14 cellular contexts compared by ENCODE assay signal in genomic region chr17:40510328-40510648, GRCh38. TPM values are rescaled to one million over a fixed set of nuclear protein-coding genes. Genes with fewer than 3 reads are reported as not detected.
A peak's percentile ranks its signal among the peaks of the same experiment; 100 is the strongest.
DNase-seq lines count a peak whose midpoint lies in the region; ATAC-seq, FAIRE-seq and TF ChIP-seq lines count a peak whose summit lies in the region.
"Had no signal": no experiment of that assay in that cellular context is flagged by ENCODE, and none has a peak within 500 bp of the region (broad histone marks: within the 10 kb centered on the region; RNA-seq: fewer than 3 reads in every experiment).

No MANE protein-coding gene starts in this region.

- TF ChIP-seq POLR2A in gastroesophageal sphincter (IDR thresholded peaks at IDR 0.05): no peak

- intact Hi-C loops in pancreas (cut with DNase I): no loop called here

- CTCF ChIA-PET in activated CD4-positive, alpha-beta T cell treated with anti-CD3 and anti-CD28 coated beads, Interleukin-2, amount 10 ng/mL, durations not matched to agents 7 days and 5 days (lab: Charles Lee): interaction anchor here (0.5 to 1.9 kb wide), 5 partner anchors 8 to 92 kb away, joined by 3 to 7 read pairs (median 4); partner anchors contain the start of gene TNS4

- H3K9me3 Mint-ChIP-seq in activated CD4-positive, alpha-beta T cell treated with anti-CD3 and anti-CD28 coated beads, Interleukin-2, amount 10 ng/mL, durations not matched to agents 7 days and 5 days: no peaks in the 10 kb centered on the region
- H3K9me3 Mint-ChIP-seq: CD8-positive, alpha-beta memory T cell; naive thymus-derived CD8-positive, alpha-beta T cell had no signal

- H3K27ac ChIP-seq in pancreas: no peak overlapping the region
- H3K27ac ChIP-seq in gastroesophageal sphincter: no peak overlapping the region
- H3K27ac ChIP-seq: colonic mucosa, testis had no signal

- H3K4me3 Mint-ChIP-seq in activated CD4-positive, alpha-beta T cell treated with anti-CD3 and anti-CD28 coated beads, Interleukin-2, amount 10 ng/mL, durations not matched to agents 7 days and 5 days: no peak overlapping the region
- H3K4me3 Mint-ChIP-seq: CD8-positive, alpha-beta memory T cell; naive thymus-derived CD8-positive, alpha-beta T cell had no signal

- peak; percentile 91 for DNase-seq in ELR (ENCODE audit: low read depth)
- DNase-seq in NT2/D1 (ENCODE audit: low read depth, low spot score): no peak
- peak; percentile 90 for DNase-seq in choroid plexus epithelial cell (ENCODE audit: low read depth)
- no peak for DNase-seq in pancreas
- DNase-seq in activated CD4-positive, alpha-beta T cell treated with anti-CD3 and anti-CD28 coated beads, Interleukin-2, amount 10 ng/mL, durations not matched to agents 7 days and 5 days: no peak
- DNase-seq in medulla oblongata (ENCODE audit: extremely low spot score): no peak
- DNase-seq: CD8-positive, alpha-beta memory T cell; colonic mucosa; hippocampal formation; naive thymus-derived CD8-positive, alpha-beta T cell; stimulated activated CD4-positive, alpha-beta T cell treated with anti-CD3 and anti-CD28 coated beads, Interleukin-4, amount 100 ng/mL, for 4 hours; testis had no signal

- POLR2A ChIA-PET in activated CD4-positive, alpha-beta T cell treated with anti-CD3 and anti-CD28 coated beads, Interleukin-2, amount 10 ng/mL, durations not matched to agents 7 days and 5 days (lab: Charles Lee): no interaction called here

- no peak for FAIRE-seq in pancreas (lab: Jason Lieb, UNC)

- H3K27ac Mint-ChIP-seq in activated CD4-positive, alpha-beta T cell treated with anti-CD3 and anti-CD28 coated beads, Interleukin-2, amount 10 ng/mL, durations not matched to agents 7 days and 5 days: no peak overlapping the region
- H3K27ac Mint-ChIP-seq: naive thymus-derived CD8-positive, alpha-beta T cell had no signal

- TF ChIP-seq EP300 in gastroesophageal sphincter (IDR thresholded peaks at IDR 0.05): no peak

- H3K4me1 Mint-ChIP-seq in activated CD4-positive, alpha-beta T cell treated with anti-CD3 and anti-CD28 coated beads, Interleukin-2, amount 10 ng/mL, durations not matched to agents 7 days and 5 days: peaks cover 45% of the 10 kb centered on the region

- WGBS in pancreas, 2 donors: 53 to 69% methylated on average over 8 of the region's 8 CpGs
- WGBS in gastroesophageal sphincter (ENCODE audit: low coverage in 1 of 2), 2 donors: 38 to 56% methylated on average over 2 to 4 of the region's 8 CpGs

- peaks cover 7% of the 10 kb centered on the region for H3K36me3 Mint-ChIP-seq in activated CD4-positive, alpha-beta T cell treated with anti-CD3 and anti-CD28 coated beads, Interleukin-2, amount 10 ng/mL, durations not matched to agents 7 days and 5 days (ENCODE audit: low read depth)
- H3K36me3 Mint-ChIP-seq: CD8-positive, alpha-beta memory T cell; naive thymus-derived CD8-positive, alpha-beta T cell had no signal

- no peaks in the 10 kb centered on the region for H3K27me3 Mint-ChIP-seq in activated CD4-positive, alpha-beta T cell treated with anti-CD3 and anti-CD28 coated beads, Interleukin-2, amount 10 ng/mL, durations not matched to agents 7 days and 5 days
- H3K27me3 Mint-ChIP-seq: CD8-positive, alpha-beta memory T cell had no signal

- H3K4me1 ChIP-seq in NT2/D1 (ENCODE audit: insufficient read depth, insufficient read length): peaks cover 26% of the 10 kb centered on the region
- no peaks in the 10 kb centered on the region for H3K4me1 ChIP-seq in pancreas
- no peaks in the 10 kb centered on the region for H3K4me1 ChIP-seq in gastroesophageal sphincter
- H3K4me1 ChIP-seq: colonic mucosa, testis had no signal

- TF ChIP-seq CTCF in choroid plexus epithelial cell (conservative IDR thresholded peaks at IDR 0.05; ENCODE audit: low read depth, low read length) (no peak), pancreas (IDR thresholded peaks at IDR 0.05) (no peak), gastroesophageal sphincter (IDR thresholded peaks at IDR 0.05) (no peak)

- H3K4me3 ChIP-seq in NT2/D1 (ENCODE audit: insufficient read length, low read depth) (no peak overlapping the region), choroid plexus epithelial cell (ENCODE audit: low read depth, low read length) (no peak overlapping the region), pancreas (no peak overlapping the region), gastroesophageal sphincter (no peak overlapping the region)
- H3K4me3 ChIP-seq: colonic mucosa, testis had no signal

- H3K27me3 ChIP-seq in NT2/D1 (ENCODE audit: insufficient read depth, insufficient read length): no peaks in the 10 kb centered on the region
- H3K27me3 ChIP-seq in pancreas: no peaks in the 10 kb centered on the region
- H3K27me3 ChIP-seq in gastroesophageal sphincter: no peaks in the 10 kb centered on the region
- H3K27me3 ChIP-seq: colonic mucosa, testis had no signal

- ATAC-seq in pancreas (peak in 3 of 4 donors; percentile 40 to 66 (median 45)), gastroesophageal sphincter (no peak), GM21360 (IDR thresholded peaks at IDR 0.05; ENCODE audit: unreplicated experiment) (no peak)
- ATAC-seq: naive thymus-derived CD8-positive, alpha-beta T cell had no signal

- no peaks in the 10 kb centered on the region for H3K36me3 ChIP-seq in NT2/D1 (ENCODE audit: insufficient read depth, insufficient read length, low read length)
- H3K36me3 ChIP-seq in pancreas: no peaks in the 10 kb centered on the region
- no peaks in the 10 kb centered on the region for H3K36me3 ChIP-seq in gastroesophageal sphincter
- H3K36me3 ChIP-seq: colonic mucosa had no signal

- peak overlapping the region; percentile 21 for H3K9ac ChIP-seq in NT2/D1 (ENCODE audit: insufficient read length, low read depth)

- H3K9me3 ChIP-seq in NT2/D1 (ENCODE audit: insufficient read depth, low read length): no peaks in the 10 kb centered on the region
- no peaks in the 10 kb centered on the region for H3K9me3 ChIP-seq in pancreas
- no peaks in the 10 kb centered on the region for H3K9me3 ChIP-seq in gastroesophageal sphincter
- H3K9me3 ChIP-seq: colonic mucosa, testis had no signal

RNA-seq across cellular contexts. Expression of gene TNS4, which starts 8.9 kb away (rescaled TPM):
- under 1 TPM in 2 of 6 donors, not detected in 4; 0.16 to 0.24 TPM for total RNA-seq in pancreas
- polyA plus RNA-seq in pancreas: not detected
- total RNA-seq in gastroesophageal sphincter: 1 to 10 TPM in 1 of 4 donors, not detected in 3; 2.2 TPM
- 1 to 10 TPM; 3.5 to 3.7 TPM for total RNA-seq in activated CD4-positive, alpha-beta T cell treated with anti-CD3 and anti-CD28 coated beads, Interleukin-2, amount 10 ng/mL, durations not matched to agents 7 days and 5 days
- total RNA-seq: naive thymus-derived CD8-positive, alpha-beta T cell had no signal
- polyA plus RNA-seq: naive thymus-derived CD8-positive, alpha-beta T cell had no signal

RNA-seq across cellular contexts. Expression of gene CCR7, which starts 55.0 kb away (rescaled TPM):
- total RNA-seq in pancreas (under 1 TPM in 3 of 6 donors, not detected in 3; 0.09 to 0.82 (median 0.09) TPM), gastroesophageal sphincter (1 to 10 TPM in 1 of 4 donors, under 1 TPM in 2, not detected in 1; 0.15 to 2.2 (median 0.35) TPM)
- under 1 TPM; 0.07 to 0.08 TPM for polyA plus RNA-seq in pancreas
- 100 to 1,000 TPM; 281 to 323 TPM for total RNA-seq in activated CD4-positive, alpha-beta T cell treated with anti-CD3 and anti-CD28 coated beads, Interleukin-2, amount 10 ng/mL, durations not matched to agents 7 days and 5 days

Comparison
In these comparisons a context has a peak if more than half of its experiments do, and no peak if none do; other contexts are left out.
1. DNase-seq: peak in ELR (single experiment) and choroid plexus epithelial cell (single experiment); none in NT2/D1 (single experiment), pancreas (0 of 6), activated CD4-positive, alpha-beta T cell treated with anti-CD3 and anti-CD28 coated beads, Interleukin-2, amount 10 ng/mL, durations not matched to agents 7 days and 5 days (single experiment) and medulla oblongata (single experiment).
2. ATAC-seq: peak in pancreas (3 of 4); none in gastroesophageal sphincter (single experiment) and GM21360 (single experiment).
3. RNA of gene CCR7, which starts 55.0 kb away (total RNA-seq): 281 to 323 TPM in activated CD4-positive, alpha-beta T cell treated with anti-CD3 and anti-CD28 coated beads, Interleukin-2, amount 10 ng/mL, durations not matched to agents 7 days and 5 days; 0.15 to 2.2 TPM in gastroesophageal sphincter and 0.09 to 0.82 TPM in pancreas; every median in the first group is over 10 times any median in the second.